29 cellular contexts compared by ENCODE assay signal in the genomic region with DNA sequence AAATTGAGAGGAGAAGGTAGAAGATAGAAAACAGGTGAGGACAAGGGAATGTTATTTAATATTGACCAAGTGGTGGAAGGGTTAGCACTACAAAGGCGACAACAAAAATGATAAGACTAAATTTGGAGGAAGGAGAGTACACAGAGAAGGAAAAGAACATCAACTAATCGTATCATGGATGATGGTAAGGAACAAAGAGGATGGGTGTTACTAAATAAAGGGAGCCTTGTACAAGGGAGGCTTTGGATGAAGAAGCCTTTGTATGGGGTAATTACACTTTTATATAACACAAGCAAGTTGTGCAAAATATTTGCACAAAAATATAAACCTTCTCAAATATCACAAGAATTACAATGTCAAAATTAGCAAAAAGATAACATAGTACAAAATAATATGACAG.
"Had no signal": no experiment of that assay in that cellular context is flagged by ENCODE, and none has a peak within 500 bp of the region (broad histone marks: within the 10 kb centered on the region; RNA-seq: fewer than 3 reads in every experiment).

No MANE protein-coding gene starts in this region.

- H3K9me3 Mint-ChIP-seq: dendritic cell treated with granulocyte-macrophage colony-stimulating factor and Interleukin-4, amounts not matched to agents 40 ng/mL and 50 ng/mL, for 4 days; mesothelial cell of epicardium; naive B cell; natural killer cell treated with Interleukin-12 subunit alpha and Interleukin-12 subunit beta and Interleukin-15 and Interleukin-18, amount 100 ng/mL, for 72 hours; neural progenitor cell had no signal

- H3K36me3 ChIP-seq: colonic mucosa, gastrocnemius medialis, neural progenitor cell, prostate gland, right atrium auricular region, sigmoid colon, stomach, thoracic aorta, tibial nerve, upper lobe of left lung had no signal

- H3K27ac ChIP-seq: colonic mucosa, gastrocnemius medialis, neural progenitor cell, parathyroid adenoma, prostate gland, right atrium auricular region, sigmoid colon, stomach, thoracic aorta, tibial nerve, upper lobe of left lung had no signal

- H3K27ac Mint-ChIP-seq: dendritic cell treated with granulocyte-macrophage colony-stimulating factor and Interleukin-4, amounts not matched to agents 40 ng/mL and 50 ng/mL, for 4 days; mesothelial cell of epicardium; naive B cell; natural killer cell treated with Interleukin-12 subunit alpha and Interleukin-12 subunit beta and Interleukin-15 and Interleukin-18, amount 100 ng/mL, for 72 hours; neural progenitor cell; stimulated activated effector memory CD8-positive, alpha-beta T cell treated with anti-CD3 and anti-CD28 coated beads, Interleukin-12 subunit alpha, Interleukin-12 subunit beta, amount 100 ng/mL, for 72 hours had no signal

- H3K4me1 ChIP-seq: colonic mucosa, gastrocnemius medialis, parathyroid adenoma, prostate gland, right atrium auricular region, sigmoid colon, stomach, tibial nerve, upper lobe of left lung had no signal

- H3K4me3 ChIP-seq: colonic mucosa, gastrocnemius medialis, lung, mucosa of descending colon, neural progenitor cell, prostate gland, right atrium auricular region, sigmoid colon, stomach, thoracic aorta, tibial nerve, upper lobe of left lung had no signal

- H3K9me3 ChIP-seq: colonic mucosa, gastrocnemius medialis, mucosa of descending colon, prostate gland, right atrium auricular region, sigmoid colon, stomach, thoracic aorta, tibial nerve, upper lobe of left lung had no signal

- H3K4me3 Mint-ChIP-seq: dendritic cell treated with granulocyte-macrophage colony-stimulating factor and Interleukin-4, amounts not matched to agents 40 ng/mL and 50 ng/mL, for 4 days; mesothelial cell of epicardium; naive B cell; natural killer cell treated with Interleukin-12 subunit alpha and Interleukin-12 subunit beta and Interleukin-15 and Interleukin-18, amount 100 ng/mL, for 72 hours; neural progenitor cell; stimulated activated effector memory CD8-positive, alpha-beta T cell treated with anti-CD3 and anti-CD28 coated beads, Interleukin-12 subunit alpha, Interleukin-12 subunit beta, amount 100 ng/mL, for 72 hours had no signal

- DNase-seq: colonic mucosa; effector memory CD4-positive, alpha-beta T cell; foreskin fibroblast; gastrocnemius medialis; head of caudate nucleus; mesenchymal stem cell; mucosa of descending colon; naive B cell; sigmoid colon; stimulated activated CD4-positive, alpha-beta T cell treated with anti-CD3 and anti-CD28 coated beads, Interleukin-2, amount 100 ng/mL, for 24 hours; stimulated activated CD4-positive, alpha-beta T cell treated with anti-CD3 and anti-CD28 coated beads, Interleukin-4, amount 100 ng/mL, for 24 hours; stimulated activated naive CD4-positive, alpha-beta T cell treated with Interleukin-2 at 50 U/mL for 16 hours; stomach; upper lobe of left lung had no signal

- H3K36me3 Mint-ChIP-seq: mesothelial cell of epicardium; naive B cell; natural killer cell treated with Interleukin-12 subunit alpha and Interleukin-12 subunit beta and Interleukin-15 and Interleukin-18, amount 100 ng/mL, for 72 hours; neural progenitor cell; stimulated activated effector memory CD8-positive, alpha-beta T cell treated with anti-CD3 and anti-CD28 coated beads, Interleukin-12 subunit alpha, Interleukin-12 subunit beta, amount 100 ng/mL, for 72 hours had no signal

- ATAC-seq: gastrocnemius medialis; left lobe of liver; mucosa of descending colon; natural killer cell treated with Interleukin-12 subunit alpha and Interleukin-12 subunit beta and Interleukin-15 and Interleukin-18, amount 100 ng/mL, for 72 hours; stimulated activated effector memory CD8-positive, alpha-beta T cell treated with anti-CD3 and anti-CD28 coated beads, Interleukin-12 subunit alpha, Interleukin-12 subunit beta, amount 100 ng/mL, for 72 hours had no signal

- H3K27me3 Mint-ChIP-seq: naive B cell had no signal

- H3K27me3 ChIP-seq: colonic mucosa, gastrocnemius medialis, neural progenitor cell, right atrium auricular region, sigmoid colon, stomach, tibial nerve, upper lobe of left lung had no signal

- FAIRE-seq: endometrium, keratinocyte, urothelium cell line had no signal

- H3K4me1 Mint-ChIP-seq: neural progenitor cell; stimulated activated effector memory CD8-positive, alpha-beta T cell treated with anti-CD3 and anti-CD28 coated beads, Interleukin-12 subunit alpha, Interleukin-12 subunit beta, amount 100 ng/mL, for 72 hours had no signal
